8 cellular contexts compared by ENCODE assay signal in the genomic region with DNA sequence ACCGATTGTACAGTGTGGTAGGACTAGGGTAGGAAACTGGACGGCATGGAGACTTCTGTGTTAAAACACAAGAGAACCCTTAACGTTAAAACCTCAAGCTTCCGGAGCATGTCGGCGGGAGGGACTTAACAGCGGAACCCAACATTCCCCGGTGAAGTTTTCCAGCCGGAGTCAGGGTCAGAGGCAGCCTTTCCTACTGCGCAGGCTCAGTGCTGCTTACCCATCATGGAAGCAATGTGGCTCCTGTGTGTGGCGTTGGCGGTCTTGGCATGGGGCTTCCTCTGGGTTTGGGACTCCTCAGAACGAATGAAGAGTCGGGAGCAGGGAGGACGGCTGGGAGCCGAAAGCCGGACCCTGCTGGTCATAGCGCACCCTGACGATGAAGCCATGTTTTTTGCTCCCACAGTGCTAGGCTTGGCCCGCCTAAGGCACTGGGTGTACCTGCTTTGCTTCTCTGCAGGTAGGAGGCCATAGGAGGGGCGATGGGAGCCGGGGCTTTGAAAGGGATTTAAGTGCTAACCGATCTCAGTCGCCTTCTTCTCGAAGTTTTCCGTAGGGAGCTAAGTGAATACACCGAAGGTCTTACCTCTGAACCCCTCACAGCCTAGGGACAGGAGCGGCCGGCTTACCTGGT. TPM values are rescaled to one million over a fixed set of nuclear protein-coding genes. Genes with fewer than 3 reads are reported as not detected.
DNase-seq lines count a peak whose midpoint lies in the region; ATAC-seq and TF ChIP-seq lines count a peak whose summit lies in the region.

A gene (plus strand): TSS at position 209 of the 634 bp plus-strand sequence. CDS start 17 bp downstream, at position 226.

- H3K27ac ChIP-seq in colonic mucosa: peak within 1 kb of the TSS; percentile 99

- DNase-seq in NCI-H524 (lab: John Stamatoyannopoulos, UW) (peak; percentile 91 to 96), colonic mucosa (peak; percentile 93), kidney glomerular epithelial cell (lab: John Stamatoyannopoulos, UW) (peak; percentile 86)
- DNase-seq in activated CD4-positive, alpha-beta T cell treated with anti-CD3 and anti-CD28 coated beads for 4 hours: peak; percentile 88
- peak; percentile 92 for DNase-seq in stimulated activated CD4-positive, alpha-beta T cell treated with anti-CD3 and anti-CD28 coated beads, Interleukin-15, amount 100 ng/mL, for 24 hours

- H3K9me3 ChIP-seq in colonic mucosa: no peaks in the 10 kb centered on the region

- no peak for TF ChIP-seq CTCF in GM12875 (IDR thresholded peaks at IDR 0.05; ENCODE audit: borderline replicate concordance, insufficient read depth, low read depth, low read length)
- no peak for TF ChIP-seq CTCF in colonic mucosa (IDR thresholded peaks at IDR 0.05)

- no peaks in the 10 kb centered on the region for H3K27me3 ChIP-seq in colonic mucosa

- H3K36me3 ChIP-seq in colonic mucosa: no peaks in the 10 kb centered on the region

- ATAC-seq in HG03280 (IDR thresholded peaks at IDR 0.05; ENCODE audit: unreplicated experiment): peak; percentile 27
- no peak for ATAC-seq in HG03135 (IDR thresholded peaks at IDR 0.05; ENCODE audit: unreplicated experiment)

- H3K4me1 ChIP-seq in colonic mucosa: no peaks in the 10 kb centered on the region

- H3K9ac ChIP-seq in colonic mucosa (ENCODE audit: low read depth in 2 of 2, low read length in 2 of 2): peak within 1 kb of the TSS; percentile 92 to 97

- intact Hi-C loops in colonic mucosa (cut with DNase I): loop anchor here (2.0 kb wide), 1 partner anchor 70 kb away; no protein-coding TSS in a partner anchor

- H3K4me3 ChIP-seq in GM12875 (ENCODE audit: low read depth, low read length) (peak within 1 kb of the TSS; percentile 95), colonic mucosa (peak within 1 kb of the TSS; percentile 65)

RNA-seq across cellular contexts. Expression of the gene that starts here (rescaled TPM):
- total RNA-seq in colonic mucosa: 10 to 100 TPM; 24.7 to 25.4 TPM
